ENCODE assay signal across 1 cellular context in the genomic region with DNA sequence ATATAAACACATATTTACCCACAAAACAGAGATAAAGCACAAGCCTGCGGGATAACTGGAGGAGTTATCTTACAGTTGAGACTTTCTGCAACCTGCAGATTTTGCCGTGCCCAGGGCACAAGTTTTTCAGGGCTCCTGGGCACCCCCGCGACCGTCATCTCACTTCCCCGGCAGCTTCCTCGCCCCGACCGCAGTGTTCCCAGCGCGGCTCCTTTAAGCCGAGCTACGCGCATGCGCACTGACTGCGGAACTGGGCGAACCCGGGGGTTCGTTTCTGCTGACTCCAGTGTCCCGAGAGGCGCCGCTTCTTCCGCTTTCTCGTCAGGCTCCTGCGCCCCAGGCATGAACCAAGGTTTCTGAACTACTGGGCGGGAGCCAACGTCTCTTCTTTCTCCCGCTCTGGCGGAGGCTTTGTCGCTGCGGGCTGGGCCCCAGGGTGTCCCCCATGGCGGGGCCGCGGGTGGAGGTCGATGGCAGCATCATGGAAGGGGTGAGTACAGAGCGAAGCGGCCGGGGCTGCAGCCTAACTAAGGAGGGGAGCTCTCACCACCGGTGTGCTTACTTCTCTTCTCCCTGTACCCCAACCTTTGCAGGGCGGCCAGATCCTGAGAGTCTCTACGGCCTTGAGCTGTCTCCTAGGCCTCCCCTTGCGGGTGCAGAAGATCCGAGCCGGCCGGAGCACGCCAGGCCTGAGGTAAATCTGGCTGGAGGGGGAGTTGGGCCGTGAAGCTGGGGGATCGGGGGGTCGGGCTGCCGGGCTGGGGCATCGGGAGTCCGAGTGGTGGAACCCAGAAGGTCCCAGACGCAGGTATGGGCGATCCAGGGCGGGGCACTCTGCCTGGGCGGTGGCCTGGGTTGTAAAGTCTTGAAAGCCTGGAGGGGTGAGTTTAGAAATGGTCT.
TF ChIP-seq lines count a peak whose summit lies in the region.

TSS of gene RTCA (plus strand) at position 286 of the 900 bp plus-strand sequence. CDS start at position 446, 160 bp downstream.

TF ChIP-seq in GM12878, 131 proteins besides CTCF, POLR2A, EP300 and RAD21 (continued from another document):
- TF ChIP-seq, protein P1, sequence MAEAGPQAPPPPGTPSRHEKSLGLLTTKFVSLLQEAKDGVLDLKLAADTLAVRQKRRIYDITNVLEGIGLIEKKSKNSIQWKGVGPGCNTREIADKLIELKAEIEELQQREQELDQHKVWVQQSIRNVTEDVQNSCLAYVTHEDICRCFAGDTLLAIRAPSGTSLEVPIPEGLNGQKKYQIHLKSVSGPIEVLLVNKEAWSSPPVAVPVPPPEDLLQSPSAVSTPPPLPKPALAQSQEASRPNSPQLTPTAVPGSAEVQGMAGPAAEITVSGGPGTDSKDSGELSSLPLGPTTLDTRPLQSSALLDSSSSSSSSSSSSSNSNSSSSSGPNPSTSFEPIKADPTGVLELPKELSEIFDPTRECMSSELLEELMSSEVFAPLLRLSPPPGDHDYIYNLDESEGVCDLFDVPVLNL (IDR thresholded peaks at IDR 0.05; ENCODE audit: low read depth, low read length), result 0 out of 2 replicates have a peak, but pooled peaks have one; percentile 53
- TF ChIP-seq IKZF2 (IDR thresholded peaks at IDR 0.05) (peak; percentile 18 to 22; a peak in 2 of 4 replicates), RUNX3 (IDR thresholded peaks at IDR 0.05; ENCODE audit: low read length) (peak; percentile 81)
